In the genomic region with DNA sequence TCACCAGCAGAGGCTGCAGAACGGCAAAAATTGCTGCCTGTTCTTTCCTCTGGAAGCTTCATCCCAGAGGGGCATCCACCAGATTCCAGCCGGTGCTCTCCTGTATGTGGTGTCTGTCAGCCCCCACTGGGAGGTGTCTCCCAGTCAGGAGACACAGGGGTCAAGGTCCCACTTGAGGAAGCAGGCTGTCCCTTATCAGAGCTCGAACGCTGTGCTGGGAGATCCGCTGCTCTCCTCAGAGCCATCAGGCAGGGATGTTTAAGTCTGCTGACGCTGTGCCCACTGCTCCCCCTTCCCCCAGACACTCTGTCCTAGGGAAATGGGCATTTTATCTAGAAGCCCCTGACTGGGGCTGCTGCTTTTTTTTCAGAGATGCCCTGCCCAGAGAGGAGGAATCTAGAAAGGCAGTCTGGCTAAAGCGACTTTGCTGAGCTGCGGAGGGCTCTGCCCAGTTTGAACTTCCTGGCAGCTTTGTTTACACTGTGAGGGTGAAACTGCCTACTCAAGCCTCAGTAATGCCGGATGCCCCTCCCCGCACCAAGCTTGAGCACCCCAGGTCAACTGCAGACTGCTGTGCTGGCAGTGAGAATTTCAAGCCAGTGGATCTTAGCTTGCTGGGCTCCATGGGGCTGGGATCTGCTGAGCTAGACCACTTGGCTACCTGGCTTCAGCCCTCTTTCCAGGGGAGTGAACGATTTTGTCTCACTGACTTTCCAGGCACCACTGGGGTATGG, we compare ENCODE assay signal across 8 cellular contexts.
DNase-seq lines count a peak whose midpoint lies in the region; TF ChIP-seq lines count a peak whose summit lies in the region.
"Not testable (repeated sequence)": the region's sequence is repeated elsewhere in the genome, so short reads cannot be mapped to it uniquely, and the experiment has no call there.

No MANE protein-coding gene starts in this region.

- CTCF ChIA-PET in activated naive CD4-positive, alpha-beta T cell treated with anti-CD3 and anti-CD28 coated beads for 36 hours (lab: Charles Lee): interaction anchor here (0.8 kb wide), 1 partner anchor 87 kb away, joined by 3 read pairs; no protein-coding TSS in a partner anchor

- intact Hi-C loops in activated naive CD4-positive, alpha-beta T cell treated with anti-CD3 and anti-CD28 coated beads for 36 hours (cut with micrococcal nuclease): loop anchor here (5.0 kb wide), 1 partner anchor 39 kb away; no protein-coding TSS in a partner anchor
- intact Hi-C loops in stomach (cut with DNase I; ENCODE audit: low total_unique reads): not testable (repeated sequence)

- not testable (repeated sequence) for H3K27me3 Mint-ChIP-seq in T-helper 2 cell treated with Interferon-gamma antibody and Interleukin-4, amounts not matched to agents 5 μg/mL and 100 μg/mL, for 36 hours (ENCODE audit: low read depth); activated naive CD4-positive, alpha-beta T cell treated with anti-CD3 and anti-CD28 coated beads for 36 hours (ENCODE audit: low read depth)

- TF ChIP-seq CTCF in neutrophil (IDR thresholded peaks at IDR 0.05); stomach (IDR thresholded peaks at IDR 0.05): not testable (repeated sequence)

- peak overlapping the region; percentile 67 for H3K27ac Mint-ChIP-seq in T-helper 2 cell treated with Interferon-gamma antibody and Interleukin-4, amounts not matched to agents 5 μg/mL and 100 μg/mL, for 36 hours
- H3K27ac Mint-ChIP-seq in activated naive CD4-positive, alpha-beta T cell treated with anti-CD3 and anti-CD28 coated beads for 36 hours: not testable (repeated sequence)

- H3K4me1 ChIP-seq in neutrophil (ENCODE audit: control insufficient read depth in 1 of 2, insufficient read depth in 1 of 2, low read depth in 1 of 2, low read length in 1 of 2): peaks cover 30 to 35% of the 10 kb centered on the region in 2 experiments
- peaks cover 0 to 14% (median 8%) of the 10 kb centered on the region in 4 donors for H3K4me1 ChIP-seq in stomach

- H3K36me3 ChIP-seq in neutrophil, stomach: not testable (repeated sequence)

- H3K27ac ChIP-seq in neutrophil (peak overlapping the region; percentile 70), stomach (peak overlapping the region in 2 of 5 donors; percentile 13 to 40)

- 16 to 42% (median 20%) methylated on average over 10 to 11 of the region's 11 CpGs for WGBS in stomach, 5 donors

- H3K36me3 Mint-ChIP-seq in T-helper 2 cell treated with Interferon-gamma antibody and Interleukin-4, amounts not matched to agents 5 μg/mL and 100 μg/mL, for 36 hours (ENCODE audit: low read depth): peaks cover 34% of the 10 kb centered on the region
- H3K36me3 Mint-ChIP-seq in activated naive CD4-positive, alpha-beta T cell treated with anti-CD3 and anti-CD28 coated beads for 36 hours (ENCODE audit: low read depth): peaks cover 26% of the 10 kb centered on the region

- TF ChIP-seq EP300 in stomach (IDR thresholded peaks at IDR 0.05): not testable (repeated sequence)

- not testable (repeated sequence) for H3K9me3 ChIP-seq in neutrophil
- H3K9me3 ChIP-seq in stomach: peaks cover 0 to 18% (median 0%) of the 10 kb centered on the region in 4 donors

- peak overlapping the region; percentile 58 for H3K4me3 Mint-ChIP-seq in T-helper 2 cell treated with Interferon-gamma antibody and Interleukin-4, amounts not matched to agents 5 μg/mL and 100 μg/mL, for 36 hours
- not testable (repeated sequence) for H3K4me3 Mint-ChIP-seq in activated naive CD4-positive, alpha-beta T cell treated with anti-CD3 and anti-CD28 coated beads for 36 hours

- DNase-seq in Daoy (ENCODE audit: low read depth) (peak; percentile 86), LoVo (ENCODE audit: low spot score) (peak; percentile 47), erythroblast (lab: John Stamatoyannopoulos, UW) (peak; percentile 47 to 48), kidney tubule cell (ENCODE audit: low spot score) (peak; percentile 88), stomach (peak; percentile 54)
- DNase-seq in T-helper 2 cell treated with Interferon-gamma antibody and Interleukin-4, amounts not matched to agents 5 μg/mL and 100 μg/mL, for 36 hours (ENCODE audit: low spot score): peak; percentile 18
- DNase-seq in activated naive CD4-positive, alpha-beta T cell treated with anti-CD3 and anti-CD28 coated beads for 36 hours: peak; percentile 60

- peaks cover 38% of the 10 kb centered on the region for H3K9me3 Mint-ChIP-seq in T-helper 2 cell treated with Interferon-gamma antibody and Interleukin-4, amounts not matched to agents 5 μg/mL and 100 μg/mL, for 36 hours
- H3K9me3 Mint-ChIP-seq in activated naive CD4-positive, alpha-beta T cell treated with anti-CD3 and anti-CD28 coated beads for 36 hours: peaks cover 23% of the 10 kb centered on the region

- H3K4me1 Mint-ChIP-seq in T-helper 2 cell treated with Interferon-gamma antibody and Interleukin-4, amounts not matched to agents 5 μg/mL and 100 μg/mL, for 36 hours (ENCODE audit: low read depth); activated naive CD4-positive, alpha-beta T cell treated with anti-CD3 and anti-CD28 coated beads for 36 hours (ENCODE audit: low read depth): not testable (repeated sequence)

- H3K4me3 ChIP-seq in neutrophil (ENCODE audit: low read depth in 1 of 2, low read length in 1 of 2) (peak overlapping the region; percentile 2 to 35), stomach (peak overlapping the region in 3 of 4 donors; percentile 6 to 37 (median 12))

- not testable (repeated sequence) for H3K27me3 ChIP-seq in neutrophil, stomach

- TF ChIP-seq POLR2A in erythroblast (IDR thresholded peaks at IDR 0.05; ENCODE audit: low read length); stomach (IDR thresholded peaks at IDR 0.05): not testable (repeated sequence)

Comparison
In these comparisons a context has a peak if more than half of its experiments do, and no peak if none do; other contexts are left out.
1. DNase-seq: peak in every context shown above with its lines; median percentile 88 in kidney tubule cell; 86 in Daoy; 60 in activated naive CD4-positive, alpha-beta T cell treated with anti-CD3 and anti-CD28 coated beads for 36 hours; 54 in stomach; 48 in erythroblast; 47 in LoVo; 18 in T-helper 2 cell treated with Interferon-gamma antibody and Interleukin-4, amounts not matched to agents 5 μg/mL and 100 μg/mL, for 36 hours.